In the genomic region with DNA sequence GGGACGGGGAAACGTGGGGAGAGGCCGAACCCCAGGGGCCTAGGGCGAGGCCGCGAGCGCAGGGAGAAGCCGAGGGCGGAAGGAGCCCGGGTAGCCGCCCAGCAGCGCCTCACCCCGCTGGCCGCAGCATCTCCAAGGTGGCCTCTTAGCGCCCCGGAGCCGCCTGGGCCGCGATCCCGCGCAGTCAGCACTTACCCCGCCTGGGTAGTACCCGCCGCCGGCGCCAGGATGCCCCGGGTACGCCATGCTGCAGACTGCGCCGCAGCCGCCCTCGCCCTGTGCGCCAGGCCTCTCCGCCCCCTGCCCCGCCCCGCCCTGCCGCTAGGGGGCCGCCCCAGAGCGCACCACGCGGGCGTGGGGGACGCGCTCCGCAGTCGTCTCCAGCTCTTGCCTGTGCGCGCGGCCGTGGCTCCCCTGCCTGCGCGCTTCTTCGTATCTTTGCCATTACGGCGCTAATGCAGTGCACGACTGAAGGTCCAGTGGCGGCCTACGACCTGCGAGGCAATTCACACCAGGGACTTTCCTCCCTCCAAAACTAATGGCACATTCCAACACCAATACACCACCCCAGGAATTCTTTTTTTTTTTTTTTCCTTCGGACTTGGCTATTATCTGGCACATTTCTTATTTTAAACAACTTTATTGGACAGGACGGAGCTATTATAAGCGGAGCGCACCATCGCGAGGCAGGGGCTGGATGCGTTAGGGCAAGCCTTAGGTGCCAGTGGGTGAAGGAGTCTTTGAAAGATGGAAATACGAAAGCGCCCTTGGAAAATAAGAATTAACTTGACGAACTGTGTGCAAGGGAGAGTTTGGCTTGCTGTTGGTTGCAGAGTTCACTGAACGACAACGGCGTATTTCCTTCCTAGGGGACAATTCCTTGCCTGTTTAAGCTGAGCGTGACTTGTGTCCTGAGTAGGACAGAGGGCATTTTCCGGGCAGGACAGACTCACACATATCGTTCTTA, we compare ENCODE assay signal across 8 cellular contexts. TPM values are rescaled to one million over a fixed set of nuclear protein-coding genes. Genes with fewer than 3 reads are reported as not detected.
A peak's percentile ranks its signal among the peaks of the same experiment; 100 is the strongest.
DNase-seq lines count a peak whose midpoint lies in the region; ATAC-seq and TF ChIP-seq lines count a peak whose summit lies in the region.

Gene SRI, minus strand, starts transcription at position 258 of the 967 bp plus-strand sequence. Its CDS starts 12 bp downstream, at position 246.

- H3K4me3 Mint-ChIP-seq in naive thymus-derived CD8-positive, alpha-beta T cell: peak within 1 kb of the TSS; percentile 88 to 99 (median 98)

- H3K27ac ChIP-seq in DOHH2 (ENCODE audit: low read depth, low read length) (peak within 1 kb of the TSS; percentile 51), Peyer's patch (peak within 1 kb of the TSS; percentile 80 to 91 (median 86))

- H3K9me2 ChIP-seq in DOHH2 (replicated peaks; ENCODE audit: control insufficient read depth, low read length): no peaks in the 10 kb centered on the region

- no peaks in the 10 kb centered on the region for H3K27me3 Mint-ChIP-seq in naive thymus-derived CD8-positive, alpha-beta T cell

- H4K20me1 ChIP-seq in DOHH2 (ENCODE audit: control insufficient read depth, insufficient read depth, low read depth, low read length): no peaks in the 10 kb centered on the region

- TF ChIP-seq CTCF in DOHH2 (IDR thresholded peaks at IDR 0.05; ENCODE audit: low read depth, low read length, poor library complexity, severe bottlenecking) (peak; percentile 80), Peyer's patch (IDR thresholded peaks at IDR 0.05) (peak; percentile 82 to 98 (median 95))

- peaks cover 40% of the 10 kb centered on the region for H3K36me3 ChIP-seq in DOHH2 (ENCODE audit: control insufficient read depth, low read length)
- peaks cover 0 to 20% (median 0%) of the 10 kb centered on the region in 3 donors for H3K36me3 ChIP-seq in Peyer's patch

- H3K4me1 ChIP-seq in DOHH2 (ENCODE audit: control insufficient read depth, low read length) (peaks cover 29% of the 10 kb centered on the region), Peyer's patch (peaks cover 0 to 24% (median 2%) of the 10 kb centered on the region in 4 donors)

- H3K4me3 ChIP-seq in DOHH2 (ENCODE audit: low read length) (peak within 1 kb of the TSS; percentile 90), Peyer's patch (peak within 1 kb of the TSS; percentile 83 to 96 (median 92))
- H3K4me3 ChIP-seq in Jurkat, Clone E6-1 (ENCODE audit: low read length): peak within 1 kb of the TSS; percentile 81

- H3K27me3 ChIP-seq in DOHH2 (ENCODE audit: control insufficient read depth, low read length) (no peaks in the 10 kb centered on the region), Peyer's patch (no peaks in the 10 kb centered on the region)

- peak; percentile 57 to 75 for TF ChIP-seq POLR2A in Peyer's patch (IDR thresholded peaks at IDR 0.05)

- H3F3A ChIP-seq in DOHH2 (ENCODE audit: control insufficient read depth, insufficient read depth): 0 out of 2 replicates have a peak, but pooled peaks cover 9% of the 10 kb centered on the region

- peak within 1 kb of the TSS; percentile 85 for H3K4me2 ChIP-seq in DOHH2 (ENCODE audit: low read length)

- peaks cover 14 to 47% (median 36%) of the 10 kb centered on the region in 4 donors for H3K4me1 Mint-ChIP-seq in naive thymus-derived CD8-positive, alpha-beta T cell

- peak within 1 kb of the TSS; percentile 86 to 99 (median 97) for H3K27ac Mint-ChIP-seq in naive thymus-derived CD8-positive, alpha-beta T cell

- H3K9me3 Mint-ChIP-seq in naive thymus-derived CD8-positive, alpha-beta T cell: no peaks in the 10 kb centered on the region

- peaks cover 46% of the 10 kb centered on the region for H3K79me2 ChIP-seq in DOHH2 (ENCODE audit: control insufficient read depth, low read length)

- H3K36me3 Mint-ChIP-seq in naive thymus-derived CD8-positive, alpha-beta T cell: peaks cover 0 to 22% (median 0%) of the 10 kb centered on the region in 3 donors

- ATAC-seq in GM21717 (IDR thresholded peaks at IDR 0.05; ENCODE audit: unreplicated experiment): peak; percentile 81
- ATAC-seq in naive thymus-derived CD8-positive, alpha-beta T cell: peak; percentile 95 to 98

- no peaks in the 10 kb centered on the region for H3K9me3 ChIP-seq in DOHH2 (ENCODE audit: control insufficient read depth, insufficient read depth, low read length)
- no peaks in the 10 kb centered on the region for H3K9me3 ChIP-seq in Peyer's patch

- POLR2A ChIA-PET in naive thymus-derived CD8-positive, alpha-beta T cell (lab: Charles Lee): interaction anchor here (1.4 kb wide), 1 partner anchor 286 kb away, joined by 4 read pairs; the partner anchor contains the start of gene ADAM22

- DNase-seq in Jurkat, Clone E6-1 (ENCODE audit: low read depth, low spot score): peak; percentile 71
- DNase-seq in Peyer's patch (peak; percentile 85 to 95 (median 95)), activated T-helper 1 cell treated with Interleukin-2 at 50 U/mL for 16 hours (ENCODE audit: low read depth) (peak; percentile 88), fibroblast of gingiva (ENCODE audit: low read depth) (peak; percentile 86)
- DNase-seq in naive thymus-derived CD8-positive, alpha-beta T cell: peak; percentile 85 to 96 (median 91)
- DNase-seq in stimulated activated naive CD4-positive, alpha-beta T cell (lab: John Stamatoyannopoulos, UW): peak; percentile 80 to 92 (median 87)

RNA-seq across cellular contexts. Expression of gene SRI, which starts in this region (rescaled TPM):
- 198 TPM for polyA plus RNA-seq in Jurkat, Clone E6-1 (2012; ENCODE audit: insufficient read depth, insufficient read length)
- total RNA-seq in Peyer's patch: 100 to 1,000 TPM; 158 to 281 (median 250) TPM
- total RNA-seq in naive thymus-derived CD8-positive, alpha-beta T cell: 10 to 100 TPM; 63.1 to 63.7 TPM
- 100 to 1,000 TPM; 187 to 254 (median 201) TPM for polyA plus RNA-seq in naive thymus-derived CD8-positive, alpha-beta T cell

Comparison
In these comparisons a context has a peak if more than half of its experiments do, and no peak if none do; other contexts are left out.
1. Peak in every context shown above with its lines: DNase-seq, ATAC-seq, H3K4me3 ChIP-seq and H3K27ac ChIP-seq.